In genomic region chr1:25550683-25551310, GRCh38 we compare ENCODE assay signal across 11 cellular contexts. TPM values are rescaled to one million over a fixed set of nuclear protein-coding genes. Genes with fewer than 3 reads are reported as not detected.
DNase-seq lines count a peak whose midpoint lies in the region; FAIRE-seq and TF ChIP-seq lines count a peak whose summit lies in the region.
"Had no signal": no experiment of that assay in that cellular context is flagged by ENCODE, and none has a peak within 500 bp of the region (broad histone marks: within the 10 kb centered on the region; RNA-seq: fewer than 3 reads in every experiment).

No MANE protein-coding gene starts in this region.

- H3K9me3 ChIP-seq in mucosa of rectum (ENCODE audit: control insufficient read depth in 2 of 2, low read length in 2 of 2), result no peaks in the 10 kb centered on the region
- H3K9me3 ChIP-seq in kidney (ENCODE audit: control insufficient read depth in 1 of 2, low read length in 2 of 2), result no peaks in the 10 kb centered on the region

- peak overlapping the region in 2 of 3 donors; percentile 30 to 95 for H3K27ac Mint-ChIP-seq in IgD-negative memory B cell

- peaks cover 1% of the 10 kb centered on the region for H3K27me3 Mint-ChIP-seq in IgD-negative memory B cell

- no peak for TF ChIP-seq POLR2A in H54 (IDR thresholded peaks at IDR 0.05; ENCODE audit: low read depth, low read length)

- H3K4me3 ChIP-seq in mucosa of rectum (ENCODE audit: low read length in 2 of 2) (no peak overlapping the region), kidney (ENCODE audit: low read length in 2 of 2) (no peak overlapping the region)

- no peak for TF ChIP-seq CTCF in kidney (IDR thresholded peaks at IDR 0.05; ENCODE audit: borderline replicate concordance, extremely low read depth, insufficient read depth)

- H3K9ac ChIP-seq in mucosa of rectum (ENCODE audit: low read depth in 1 of 2, low read length in 2 of 2) (peak overlapping the region in 1 of 2 donors; percentile 74), kidney (ENCODE audit: low read length in 2 of 2) (no peak overlapping the region)

- peaks cover 27 to 64% (median 37%) of the 10 kb centered on the region in 3 donors for H3K4me1 Mint-ChIP-seq in IgD-negative memory B cell

- peaks cover 39 to 43% of the 10 kb centered on the region in 2 donors for H3K4me1 ChIP-seq in mucosa of rectum (ENCODE audit: control insufficient read depth in 2 of 2, insufficient read depth in 2 of 2, low read length in 2 of 2)
- H3K4me1 ChIP-seq in kidney (ENCODE audit: control insufficient read depth in 1 of 2, insufficient read depth in 1 of 2, low read depth in 1 of 2, low read length in 2 of 2), result peaks cover 33 to 48% of the 10 kb centered on the region in 2 donors

- DNase-seq in ACHN (peak; percentile 22), dermis blood vessel endothelial cell (peak; percentile 69), kidney (no peak), NCI-H1092 (lab: John Stamatoyannopoulos, UW) (no peak), NCI-H1048 (lab: John Stamatoyannopoulos, UW) (no peak), H54 (ENCODE audit: insufficient read length, low spot score) (no peak)
- DNase-seq: NCI-H774 had no signal

- no peak for FAIRE-seq in kidney (lab: Jason Lieb, UNC)
- no peak for FAIRE-seq in H54 (lab: Jason Lieb, UNC)
- FAIRE-seq: GM18507 had no signal

- peaks cover 2% of the 10 kb centered on the region for H3K36me3 Mint-ChIP-seq in IgD-negative memory B cell
- H3K36me3 Mint-ChIP-seq: brain had no signal

- H3K36me3 ChIP-seq in mucosa of rectum (ENCODE audit: control insufficient read depth in 2 of 2, insufficient read depth in 2 of 2, low read length in 2 of 2) (peaks cover 0 to 16% of the 10 kb centered on the region in 2 donors), kidney (ENCODE audit: control insufficient read depth in 1 of 2, insufficient read depth in 2 of 2, low read length in 2 of 2) (peaks cover 4 to 6% of the 10 kb centered on the region in 2 donors)

- H3K27me3 ChIP-seq in mucosa of rectum (ENCODE audit: control insufficient read depth in 2 of 2, insufficient read depth in 2 of 2, low read length in 2 of 2), result no peaks in the 10 kb centered on the region

- H3K9me3 Mint-ChIP-seq in IgD-negative memory B cell, result no peaks in the 10 kb centered on the region

- H3K4me3 Mint-ChIP-seq in IgD-negative memory B cell, result peak overlapping the region in 2 of 4 donors; percentile 48 to 82
- H3K4me3 Mint-ChIP-seq: brain had no signal

- in situ Hi-C loops in ACHN (cut with HindIII; ENCODE audit: low pct_ligation_motif_present, low pct_unique_long_range_greater_than_20kb, low sequenced_read_pairs), result no loop called here

- peak overlapping the region; percentile 93 to 94 for H3K27ac ChIP-seq in mucosa of rectum (ENCODE audit: low read depth in 2 of 2, low read length in 2 of 2)
- no peak overlapping the region for H3K27ac ChIP-seq in kidney (ENCODE audit: low read depth in 2 of 2, low read length in 2 of 2)

- intact Hi-C loops in kidney (cut with DNase I), result no loop called here

RNA-seq across cellular contexts. Expression of gene LDLRAP1, which starts 7.4 kb away (rescaled TPM):
- polyA plus RNA-seq in IgD-negative memory B cell (60.5 TPM), kidney (ENCODE audit: insufficient read depth, low read depth, low replicate concordance) (14.4 TPM)
- total RNA-seq in dermis blood vessel endothelial cell (22.0 and 31.8 TPM in 2 replicates), kidney (26.2 TPM)

Comparison
In these comparisons a context has a peak if more than half of its experiments do, and no peak if none do; other contexts are left out.
1. DNase-seq: peak in ACHN (single experiment) and dermis blood vessel endothelial cell (single experiment); none in kidney (single experiment), NCI-H1092 (single experiment), NCI-H1048 (single experiment) and H54 (single experiment).
2. H3K27ac ChIP-seq: peak in mucosa of rectum (2 of 2); none in kidney (0 of 2).